13 cellular contexts compared by ENCODE assay signal in the genomic region with DNA sequence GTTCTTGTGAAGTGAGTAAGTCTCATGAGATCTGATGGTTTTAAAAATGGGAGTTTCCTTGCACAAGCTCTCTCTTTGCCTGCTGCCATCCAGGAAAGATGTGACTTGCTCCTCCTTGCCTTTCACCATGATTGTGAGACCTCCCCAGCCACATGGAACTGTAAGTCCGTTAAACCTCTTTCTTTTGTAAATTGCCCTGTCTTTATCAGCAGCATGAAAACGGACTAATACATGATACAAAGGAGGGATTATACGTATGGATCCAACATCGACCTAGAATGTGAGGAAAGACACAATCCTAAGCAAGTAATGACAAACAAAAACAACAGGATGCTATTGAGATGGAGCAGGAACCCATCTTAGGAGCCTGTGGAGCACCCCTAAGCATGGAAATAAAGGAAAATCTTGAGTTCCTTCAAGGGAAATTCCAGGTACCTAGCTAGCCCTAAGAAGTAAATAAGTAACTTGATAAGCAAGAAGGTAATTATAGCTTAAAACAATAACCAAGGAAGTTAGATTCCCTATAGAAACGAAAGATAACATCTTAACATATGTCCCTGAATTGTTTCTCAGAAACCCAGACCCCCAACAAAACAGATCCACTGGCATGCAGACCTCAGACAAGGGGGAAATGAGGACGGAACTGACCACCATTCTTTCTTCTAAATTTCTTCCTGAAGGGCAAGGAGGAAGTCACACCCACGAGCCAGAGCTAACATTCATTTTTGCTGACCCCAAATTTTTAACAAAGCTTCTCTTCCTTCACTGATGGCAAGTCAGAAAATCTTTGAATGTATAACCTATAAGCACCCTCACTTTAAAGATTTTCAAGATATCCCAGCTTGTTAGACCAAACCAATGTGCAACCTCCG. TPM values are rescaled to one million over a fixed set of nuclear protein-coding genes. Genes with fewer than 3 reads are reported as not detected.
DNase-seq lines count a peak whose midpoint lies in the region; ATAC-seq, FAIRE-seq and TF ChIP-seq lines count a peak whose summit lies in the region.
"Had no signal": no experiment of that assay in that cellular context is flagged by ENCODE, and none has a peak within 500 bp of the region (broad histone marks: within the 10 kb centered on the region; RNA-seq: fewer than 3 reads in every experiment).

No MANE protein-coding gene starts in this region.

- TF ChIP-seq CTCF in A549 (IDR thresholded peaks at IDR 0.05) (no peak), activated B cell treated with CpG ODN at 0.5 μM for 24 hours (IDR thresholded peaks at IDR 0.05) (no peak)

- no peak overlapping the region for H3K27ac Mint-ChIP-seq in activated B cell treated with CpG ODN at 0.5 μM for 24 hours

- CTCF ChIA-PET in A549 (lab: Yijun Ruan, JAX) = interaction anchor here (0.7 to 3.0 kb wide), 3 partner anchors 74 to 102 kb away, joined by 3 to 14 read pairs (median 3); no protein-coding TSS in a partner anchor
- CTCF ChIA-PET in activated B cell treated with CpG ODN at 0.5 μM for 24 hours (lab: Charles Lee) = interaction anchor here (1.0 to 1.7 kb wide), 4 partner anchors 8 to 262 kb away, joined by 3 to 5 read pairs (median 4); no protein-coding TSS in a partner anchor

- peaks cover 5% of the 10 kb centered on the region; the same call in 1 of the 3 replicates for H3K4me1 ChIP-seq in A549
- H3K4me1 ChIP-seq in iPS-20b (ENCODE audit: insufficient read depth, low read length) = peaks cover 36% of the 10 kb centered on the region; the same call in 1 of the 2 replicates

- no peaks in the 10 kb centered on the region for H3K36me3 ChIP-seq in iPS-20b (ENCODE audit: insufficient read depth, low read depth, low read length)

- TF ChIP-seq POLR2A in A549 (IDR thresholded peaks at IDR 0.05; ENCODE audit: low read length) (no peak), GM12891 (IDR thresholded peaks at IDR 0.05; ENCODE audit: low read depth, low read length) (no peak)

- intact Hi-C loops in activated B cell treated with CpG ODN at 0.5 μM for 24 hours (cut with micrococcal nuclease) (loop anchor here (10.0 kb wide), 2 partner anchors 661 to 1101 kb away; a partner anchor contains a TSS), left cardiac atrium (cut with DNase I) (no loop called here)

- H3K27ac ChIP-seq in A549 (no peak overlapping the region), iPS-20b (ENCODE audit: low read length) (no peak overlapping the region)
- H3K27ac ChIP-seq: coronary artery, HL-60, SK-N-MC had no signal

- 47% methylated on average over 8 of the region's 8 CpGs for WGBS in A549 (ENCODE audit: missing lambda C conversion rate)

- no peaks in the 10 kb centered on the region for H3K9me3 Mint-ChIP-seq in activated B cell treated with CpG ODN at 0.5 μM for 24 hours

- POLR2A ChIA-PET in A549 (lab: Yijun Ruan, JAX) = no interaction called here
- POLR2A ChIA-PET in activated B cell treated with CpG ODN at 0.5 μM for 24 hours (lab: Charles Lee) = interaction anchor here (1.6 kb wide), 1 partner anchor 199 kb away, joined by 3 read pairs; a partner anchor contains a TSS

- peaks cover 72% of the 10 kb centered on the region for H3K27me3 ChIP-seq in iPS-20b (ENCODE audit: insufficient read depth, low read length)

- peaks cover 21% of the 10 kb centered on the region for H3K4me1 Mint-ChIP-seq in activated B cell treated with CpG ODN at 0.5 μM for 24 hours

- H3K4me2 ChIP-seq in A549 = no peak overlapping the region

- TF ChIP-seq EP300 in A549 (IDR thresholded peaks at IDR 0.05) = no peak

- peaks cover 37% of the 10 kb centered on the region for H3K27me3 Mint-ChIP-seq in activated B cell treated with CpG ODN at 0.5 μM for 24 hours

- H3K4me3 ChIP-seq in A549 (no peak overlapping the region), iPS-20b (ENCODE audit: low read length) (peak overlapping the region; percentile 63)
- H3K4me3 ChIP-seq: SK-N-MC had no signal

- no peak for TF ChIP-seq RAD21 in A549 (conservative IDR thresholded peaks at IDR 0.05 in 1 of 2, IDR thresholded peaks at IDR 0.05 in 1 of 2)

- ATAC-seq in A549 = no peak
- no peak for ATAC-seq in activated B cell treated with CpG ODN at 0.5 μM for 24 hours (ENCODE audit: low read depth)
- no peak for ATAC-seq in GM21515 (IDR thresholded peaks at IDR 0.05; ENCODE audit: unreplicated experiment)
- no peak for ATAC-seq in GM21576 (IDR thresholded peaks at IDR 0.05; ENCODE audit: unreplicated experiment)
- no peak for ATAC-seq in left cardiac atrium

- peak overlapping the region; percentile 76 for H3K4me3 Mint-ChIP-seq in activated B cell treated with CpG ODN at 0.5 μM for 24 hours

- H3K9me3 ChIP-seq in A549 (no peaks in the 10 kb centered on the region), iPS-20b (ENCODE audit: insufficient read depth, low read depth, low read length) (no peaks in the 10 kb centered on the region)

- FAIRE-seq in A549 (lab: Jason Lieb, UNC) = no peak
- peak; percentile 45 for FAIRE-seq in GM12891 (lab: Jason Lieb, UNC)

- peak overlapping the region; percentile 49; the same call in 1 of the 2 replicates for H3K9ac ChIP-seq in iPS-20b (ENCODE audit: low read depth, low read length)

- no peak for DNase-seq in A549 (ENCODE audit: low read depth in 1 of 2, low spot score in 1 of 2)
- DNase-seq in GM12891 (ENCODE audit: insufficient read length, low spot score) = no peak
- no peak for DNase-seq in activated B cell treated with CpG ODN at 0.5 μM for 24 hours
- DNase-seq in ureter (ENCODE audit: low spot score) = no peak
- no peak for DNase-seq in left cardiac atrium
- DNase-seq: GOT3; stimulated activated CD4-positive, alpha-beta T cell treated with anti-CD3 and anti-CD28 coated beads, Interleukin-2, amount 100 ng/mL, for 24 hours had no signal

- no peaks in the 10 kb centered on the region for H3K36me3 Mint-ChIP-seq in activated B cell treated with CpG ODN at 0.5 μM for 24 hours (ENCODE audit: low read depth)

TF ChIP-seq in A549, 52 proteins besides CTCF, POLR2A, EP300 and RAD21:
- TF ChIP-seq ZC3H11A (IDR thresholded peaks at IDR 0.05) = no peak
- no peak for TF ChIP-seq GATA3 (IDR thresholded peaks at IDR 0.05; ENCODE audit: borderline replicate concordance)
- TF ChIP-seq MAFK (IDR thresholded peaks at IDR 0.05; ENCODE audit: partially characterized antibody) = peak; percentile 35
- no peak for TF ChIP-seq JUN (IDR thresholded peaks at IDR 0.05)

TF ChIP-seq in GM12891, 5 proteins besides CTCF, POLR2A, EP300 and RAD21:
- TF ChIP-seq POLR2AphosphoS5 (IDR thresholded peaks at IDR 0.05; ENCODE audit: low read depth, low read length) = no peak
- TF ChIP-seq POU2F2 (IDR thresholded peaks at IDR 0.05; ENCODE audit: low read depth, low read length) = no peak

RNA-seq across cellular contexts. Expression of a gene that starts 1.4 kb away (rescaled TPM):
- polyA plus RNA-seq in A549 (2011; rRNA removed) (4.0 and 5.2 TPM in 2 replicates), A549 (2017; fragmentation: RNase III; extraction: RNeasy Plus Mini Kit Qiagen cat#74134 plus additional on column Dnase treatment) (1.9 to 2.1 TPM (median 2.0 TPM) in 3 replicates)
- polyA plus RNA-seq in A549 (2012; cell fraction: cytosol; rRNA removed) = 3.5 and 4.2 TPM in 2 replicates
- polyA plus RNA-seq in A549 (2012; cell fraction: nucleus; rRNA removed) = 4.2 and 6.0 TPM in 2 replicates
- polyA minus RNA-seq in A549 (2011; rRNA and poly(A)+ RNA removed) = 2.2 and 3.7 TPM in 2 replicates
- 1.2 TPM for polyA plus RNA-seq in GM12891 (2012; ENCODE audit: low read depth, missing spikeins)
- total RNA-seq in activated B cell treated with CpG ODN at 0.5 μM for 24 hours (0.07 and 0.24 TPM in 2 replicates), ureter (6.5 TPM), left cardiac atrium (1 to 10 TPM; 2.9 to 3.6 TPM)
